ENCODE assay signal across 23 cellular contexts in genomic region chr15:71060983-71061382, GRCh38. TPM values are rescaled to one million over a fixed set of nuclear protein-coding genes. Genes with fewer than 3 reads are reported as not detected.
DNase-seq lines count a peak whose midpoint lies in the region; ATAC-seq, FAIRE-seq and TF ChIP-seq lines count a peak whose summit lies in the region.
"Had no signal": no experiment of that assay in that cellular context is flagged by ENCODE, and none has a peak within 500 bp of the region (broad histone marks: within the 10 kb centered on the region; RNA-seq: fewer than 3 reads in every experiment).

No MANE protein-coding gene starts in this region.

- no peaks in the 10 kb centered on the region for H3K27me3 ChIP-seq in ovary
- H3K27me3 ChIP-seq: adrenal gland, BLaER1, heart right ventricle had no signal

- no peaks in the 10 kb centered on the region for H3K27me3 Mint-ChIP-seq in HFFc6 (ENCODE audit: insufficient read depth)
- H3K27me3 Mint-ChIP-seq: progenitor cell of endocrine pancreas had no signal

- CTCF ChIA-PET in A549 (lab: Yijun Ruan, JAX), result no interaction called here

- DNase-seq in A549 (ENCODE audit: low read depth in 1 of 2, low spot score in 1 of 2) (no peak), HFFc6 (peak; percentile 41), amniotic epithelial cell (ENCODE audit: low read depth) (peak; percentile 25), kidney glomerular epithelial cell (lab: John Stamatoyannopoulos, UW) (peak; percentile 39), NCI-H82 treated with DMSO at 0.1 percent for 48 hours (lab: John Stamatoyannopoulos, UW; ENCODE audit: unreplicated experiment) (no peak), ovary (no peak)
- DNase-seq in activated CD8-positive, alpha-beta memory T cell treated with anti-CD3 and anti-CD28 coated beads, Interleukin-2, amount 50 U/mL, for 48 hours, result no peak
- DNase-seq: activated naive CD4-positive, alpha-beta T cell treated with Interleukin-2 at 50 U/mL for 16 hours; adrenal gland; foreskin melanocyte; GDM1; heart right ventricle; Kasumi-1; mesendoderm; NCI-H1694; NCI-H524; SHP77; stimulated activated naive CD4-positive, alpha-beta T cell had no signal

- H3K4me3 ChIP-seq in A549 (no peak overlapping the region), ovary (no peak overlapping the region)
- H3K4me3 ChIP-seq: adrenal gland, BLaER1, heart right ventricle had no signal

- peak overlapping the region; percentile 85 for H3K27ac Mint-ChIP-seq in HFFc6
- H3K27ac Mint-ChIP-seq: progenitor cell of endocrine pancreas, WTC11 had no signal

- peaks cover 36% of the 10 kb centered on the region for H3K36me3 Mint-ChIP-seq in HFFc6 (ENCODE audit: low read depth)
- H3K36me3 Mint-ChIP-seq: WTC11 had no signal

- no peaks in the 10 kb centered on the region; the same call in 2 of the 3 replicates for H3K4me1 ChIP-seq in A549
- H3K4me1 ChIP-seq in ovary (ENCODE audit: insufficient read depth), result no peaks in the 10 kb centered on the region
- H3K4me1 ChIP-seq: adrenal gland, heart right ventricle had no signal

- no peak overlapping the region for H3K27ac ChIP-seq in A549
- H3K27ac ChIP-seq in ovary, result no peak overlapping the region
- H3K27ac ChIP-seq: adrenal gland, BLaER1, heart right ventricle had no signal

- no peaks in the 10 kb centered on the region for H3K36me3 ChIP-seq in ovary
- H3K36me3 ChIP-seq: adrenal gland, BLaER1, heart right ventricle had no signal

- H3K9me3 ChIP-seq in A549 (peaks cover 11% of the 10 kb centered on the region; the same call in 1 of the 3 replicates), ovary (peaks cover 0 to 3% of the 10 kb centered on the region in 2 donors)
- H3K9me3 ChIP-seq: adrenal gland had no signal

- no peak overlapping the region for H3K4me2 ChIP-seq in A549
- H3K4me2 ChIP-seq: BLaER1 had no signal

- H3K4me1 Mint-ChIP-seq in HFFc6 (ENCODE audit: low read depth), result peaks cover 39% of the 10 kb centered on the region
- H3K4me1 Mint-ChIP-seq: WTC11 had no signal

- intact Hi-C loops in ovary (cut with DNase I), result no loop called here

- peak overlapping the region; percentile 44 for H3K4me3 Mint-ChIP-seq in HFFc6
- H3K4me3 Mint-ChIP-seq: WTC11 had no signal

- peaks cover 10% of the 10 kb centered on the region for H3K9me3 Mint-ChIP-seq in HFFc6

- TF ChIP-seq RAD21 in A549 (conservative IDR thresholded peaks at IDR 0.05 in 1 of 2, IDR thresholded peaks at IDR 0.05 in 1 of 2), result no peak

- WGBS in A549 (ENCODE audit: missing lambda C conversion rate), result 40% methylated on average over 1 of the region's 1 CpG
- 86 to 94% (median 94%) methylated on average over 1 of the region's 1 CpG for WGBS in ovary, 3 donors

- FAIRE-seq in A549 (lab: Jason Lieb, UNC), result peak; percentile 18
- FAIRE-seq: HepG2 had no signal

- no peak for TF ChIP-seq CTCF in A549 (IDR thresholded peaks at IDR 0.05)
- no peak for TF ChIP-seq CTCF in HFFc6 (IDR thresholded peaks at IDR 0.05)
- TF ChIP-seq CTCF in ovary (IDR thresholded peaks at IDR 0.05), result no peak

- TF ChIP-seq EP300 in A549 (IDR thresholded peaks at IDR 0.05) (no peak), ovary (IDR thresholded peaks at IDR 0.05) (no peak)

- POLR2A ChIA-PET in A549 (lab: Yijun Ruan, JAX), result no interaction called here

- no peak for ATAC-seq in A549
- no peak for ATAC-seq in GM18520 (IDR thresholded peaks at IDR 0.05; ENCODE audit: unreplicated experiment)
- ATAC-seq: heart right ventricle, HepG2, WTC11 had no signal

- no peak for TF ChIP-seq POLR2A in A549 (IDR thresholded peaks at IDR 0.05; ENCODE audit: low read length)
- TF ChIP-seq POLR2A in ovary (IDR thresholded peaks at IDR 0.05), result no peak

TF ChIP-seq in A549, 52 proteins besides CTCF, POLR2A, EP300 and RAD21:
- no peak for TF ChIP-seq RARB (CRISPR knock-in tag; IDR thresholded peaks at IDR 0.05)
- no peak for TF ChIP-seq FOXS1 (CRISPR knock-in tag; IDR thresholded peaks at IDR 0.05)
- no peak for TF ChIP-seq JUNB (IDR thresholded peaks at IDR 0.05)
- no peak for TF ChIP-seq TP53 (CRISPR knock-in tag; IDR thresholded peaks at IDR 0.05)

RNA-seq across cellular contexts. Expression of gene THSD4, which starts 54.3 kb away (rescaled TPM):
- polyA plus RNA-seq in A549 (2011; rRNA removed) (40.7 and 47.4 TPM in 2 replicates), A549 (2017; fragmentation: RNase III; extraction: RNeasy Plus Mini Kit Qiagen cat#74134 plus additional on column Dnase treatment) (14.6 to 15.8 TPM (median 15.3 TPM) in 3 replicates), ovary (10 to 100 TPM in 1 of 2 donors, 1 to 10 TPM in 1; 3.6 to 13.7 TPM)
- polyA plus RNA-seq in A549 (2012; cell fraction: cytosol; rRNA removed), result 11.8 and 13.5 TPM in 2 replicates
- 29.7 and 30.3 TPM in 2 replicates for polyA plus RNA-seq in A549 (2012; cell fraction: nucleus; rRNA removed)
- 79.8 and 103 TPM in 2 replicates for polyA minus RNA-seq in A549 (2011; rRNA and poly(A)+ RNA removed)
- 10 to 100 TPM; 32.7 to 39.1 (median 36.4) TPM for total RNA-seq in HFFc6 (2021; fragmentation: NEBNext Ultra II Directional; extraction: Animal tissue kit (Norgen Biotek cat#: 25700))
- 10 to 100 TPM in 4 of 7 donors, 1 to 10 TPM in 3; 3.2 to 53.4 (median 13.5) TPM for total RNA-seq in ovary

Comparison
In these comparisons a context has a peak if more than half of its experiments do, and no peak if none do; other contexts are left out.
1. DNase-seq: peak in HFFc6 (single experiment), amniotic epithelial cell (single experiment) and kidney glomerular epithelial cell (single experiment); none in A549 (0 of 2), NCI-H82 treated with DMSO at 0.1 percent for 48 hours (single experiment), ovary (0 of 5) and activated CD8-positive, alpha-beta memory T cell treated with anti-CD3 and anti-CD28 coated beads, Interleukin-2, amount 50 U/mL, for 48 hours (single experiment).